Comparison of ENCODE assay signal across 17 cellular contexts in the genomic region with DNA sequence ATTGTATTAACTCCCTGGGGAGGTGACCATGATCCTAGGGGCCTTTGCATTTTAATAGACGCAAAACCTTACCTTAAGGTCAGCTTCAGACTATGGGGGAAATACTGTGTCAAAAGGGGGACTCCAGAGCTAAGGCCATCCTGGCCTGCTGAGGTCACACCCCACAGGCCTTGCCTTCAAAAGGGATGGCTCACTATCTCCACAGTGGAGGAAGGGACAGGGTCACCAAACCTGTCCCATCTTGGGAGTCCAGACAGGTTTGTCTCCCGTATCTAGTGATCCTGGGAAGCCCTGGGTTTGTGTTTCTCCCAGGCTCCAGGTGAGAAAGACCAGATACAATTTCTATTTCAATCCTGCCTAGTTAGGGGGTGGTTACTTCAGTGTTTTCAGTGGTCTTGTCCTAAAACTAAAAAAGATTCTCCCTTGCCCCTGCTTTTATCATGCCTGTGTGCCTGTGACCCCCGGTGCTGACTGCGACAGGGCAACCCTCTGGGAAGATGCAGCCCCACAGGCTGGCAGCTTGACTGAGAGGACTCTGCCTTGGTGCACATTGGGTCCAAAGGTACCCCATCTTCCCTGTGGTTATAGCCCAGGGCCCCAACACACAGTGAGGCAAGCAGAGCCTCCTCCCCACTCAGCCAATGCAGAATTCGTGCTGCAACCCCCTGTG. TPM values are rescaled to one million over a fixed set of nuclear protein-coding genes. Genes with fewer than 3 reads are reported as not detected.
A peak's percentile ranks its signal among the peaks of the same experiment; 100 is the strongest.
DNase-seq lines count a peak whose midpoint lies in the region; ATAC-seq and TF ChIP-seq lines count a peak whose summit lies in the region.
"Had no signal": no experiment of that assay in that cellular context is flagged by ENCODE, and none has a peak within 500 bp of the region (broad histone marks: within the 10 kb centered on the region; RNA-seq: fewer than 3 reads in every experiment).

No MANE protein-coding gene starts in this region.

- POLR2A ChIA-PET in naive thymus-derived CD4-positive, alpha-beta T cell (lab: Charles Lee) = no interaction called here

- intact Hi-C loops in naive thymus-derived CD4-positive, alpha-beta T cell (cut with micrococcal nuclease) = no loop called here

- peaks cover 0 to 8% (median 0%) of the 10 kb centered on the region in 5 donors for H3K36me3 Mint-ChIP-seq in naive thymus-derived CD4-positive, alpha-beta T cell

- H3K27ac ChIP-seq in coronary artery = no peak overlapping the region
- H3K27ac ChIP-seq in naive thymus-derived CD4-positive, alpha-beta T cell (ENCODE audit: low read depth, low read length) = no peak overlapping the region
- H3K27ac ChIP-seq: 22Rv1, A549, C4-2B had no signal

- no peaks in the 10 kb centered on the region for H3K9me3 ChIP-seq in naive thymus-derived CD4-positive, alpha-beta T cell (ENCODE audit: control insufficient read depth in 2 of 3, low read length in 3 of 3)
- H3K9me3 ChIP-seq: A549 had no signal

- no peaks in the 10 kb centered on the region for H3K9me3 Mint-ChIP-seq in naive thymus-derived CD4-positive, alpha-beta T cell
- H3K9me3 Mint-ChIP-seq: CD4-positive, alpha-beta T cell; GM23338; HFFc6 had no signal

- H3K4me1 Mint-ChIP-seq in naive thymus-derived CD4-positive, alpha-beta T cell = no peaks in the 10 kb centered on the region

- no peak overlapping the region for H3K27ac Mint-ChIP-seq in naive thymus-derived CD4-positive, alpha-beta T cell
- H3K27ac Mint-ChIP-seq: CD4-positive, alpha-beta T cell; GM23338; HFFc6 had no signal

- no peak overlapping the region for H3K4me3 Mint-ChIP-seq in naive thymus-derived CD4-positive, alpha-beta T cell
- H3K4me3 Mint-ChIP-seq: CD4-positive, alpha-beta T cell; GM23338; HFFc6 had no signal

- H3K4me3 ChIP-seq in coronary artery = no peak overlapping the region
- no peak overlapping the region for H3K4me3 ChIP-seq in naive thymus-derived CD4-positive, alpha-beta T cell (ENCODE audit: low read length)
- H3K4me3 ChIP-seq: A549, GM23338 had no signal

- H3K4me1 ChIP-seq in naive thymus-derived CD4-positive, alpha-beta T cell (ENCODE audit: control insufficient read depth in 2 of 2, insufficient read depth in 2 of 2, low read length in 2 of 2) = no peaks in the 10 kb centered on the region
- H3K4me1 ChIP-seq: A549 had no signal

- H3K27me3 Mint-ChIP-seq in naive thymus-derived CD4-positive, alpha-beta T cell = no peaks in the 10 kb centered on the region
- H3K27me3 Mint-ChIP-seq: CD4-positive, alpha-beta T cell had no signal

- H3K27me3 ChIP-seq in naive thymus-derived CD4-positive, alpha-beta T cell (ENCODE audit: control insufficient read depth in 2 of 2, insufficient read depth in 2 of 2, low read length in 2 of 2) = no peaks in the 10 kb centered on the region

- DNase-seq in activated CD8-positive, alpha-beta memory T cell treated with anti-CD3 and anti-CD28 coated beads for 24 hours = peak; percentile 42
- no peak for DNase-seq in activated CD8-positive, alpha-beta memory T cell treated with anti-CD3 and anti-CD28 coated beads, Interleukin-2, amount 50 U/mL, for 48 hours
- DNase-seq in coronary artery (ENCODE audit: low spot score) = peak; percentile 46
- DNase-seq in naive thymus-derived CD4-positive, alpha-beta T cell = peak in 1 of 9 donors; percentile 8
- DNase-seq in ureter (ENCODE audit: low spot score) = peak; percentile 26
- no peak for DNase-seq in NCI-H1694 (lab: John Stamatoyannopoulos, UW)
- DNase-seq: AML-193; CD4-positive, alpha-beta T cell; DMS153; DMS79 treated with DMSO at 0.1 percent for 48 hours; GF-D8; HFFc6 had no signal

- H3K36me3 ChIP-seq in naive thymus-derived CD4-positive, alpha-beta T cell (ENCODE audit: control insufficient read depth in 2 of 3, insufficient read depth in 3 of 3, low read length in 3 of 3) = no peaks in the 10 kb centered on the region

- peak; percentile 12 for ATAC-seq in naive thymus-derived CD4-positive, alpha-beta T cell
- ATAC-seq in activated CD4-positive, CD25-positive, alpha-beta regulatory T cell treated with anti-CD3 and anti-CD28 coated beads, Interleukin-2, amount 50 U/mL, for 24 hours = no peak
- ATAC-seq: A549 had no signal

- no peak for TF ChIP-seq CTCF in coronary artery (IDR thresholded peaks at IDR 0.05)

- CTCF ChIA-PET in naive thymus-derived CD4-positive, alpha-beta T cell (lab: Charles Lee) = no interaction called here

RNA-seq across cellular contexts. Expression of a gene that starts 24.8 kb away (rescaled TPM):
- total RNA-seq in naive thymus-derived CD4-positive, alpha-beta T cell = under 1 TPM; 0.24 to 0.92 (median 0.62) TPM
- under 1 TPM; 0.16 to 0.30 TPM for polyA plus RNA-seq in naive thymus-derived CD4-positive, alpha-beta T cell
- 0.62 TPM for total RNA-seq in ureter
- total RNA-seq: GM23338 had no signal

RNA-seq across cellular contexts. Expression of a gene that starts 41.4 kb away (rescaled TPM):
- 1 to 10 TPM; 1.6 to 4.5 (median 3.5) TPM for total RNA-seq in naive thymus-derived CD4-positive, alpha-beta T cell
- polyA plus RNA-seq in naive thymus-derived CD4-positive, alpha-beta T cell = 1 to 10 TPM; 3.8 to 4.6 TPM
- 12.7 TPM for total RNA-seq in ureter

RNA-seq across cellular contexts. Expression of a gene that starts 54.3 kb away (rescaled TPM):
- total RNA-seq in naive thymus-derived CD4-positive, alpha-beta T cell = 1 to 10 TPM in 1 of 5 experiments, under 1 TPM in 1, not detected in 3; 0.64 to 1.1 TPM
- not detected for polyA plus RNA-seq in naive thymus-derived CD4-positive, alpha-beta T cell
- total RNA-seq in ureter = 7.0 TPM
- total RNA-seq: CD4-positive, alpha-beta T cell had no signal

Comparison
In these comparisons a context has a peak if more than half of its experiments do, and no peak if none do; other contexts are left out.
1. DNase-seq: peak in activated CD8-positive, alpha-beta memory T cell treated with anti-CD3 and anti-CD28 coated beads for 24 hours (single experiment), coronary artery (single experiment) and ureter (single experiment); none in activated CD8-positive, alpha-beta memory T cell treated with anti-CD3 and anti-CD28 coated beads, Interleukin-2, amount 50 U/mL, for 48 hours (single experiment) and NCI-H1694 (single experiment).